Comparison of ENCODE assay signal across 21 cellular contexts in genomic region chr6:12297363-12298016, GRCh38. TPM values are rescaled to one million over a fixed set of nuclear protein-coding genes. Genes with fewer than 3 reads are reported as not detected.
A peak's percentile ranks its signal among the peaks of the same experiment; 100 is the strongest.
DNase-seq lines count a peak whose midpoint lies in the region; ATAC-seq, FAIRE-seq and TF ChIP-seq lines count a peak whose summit lies in the region.
"Had no signal": no experiment of that assay in that cellular context is flagged by ENCODE, and none has a peak within 500 bp of the region (broad histone marks: within the 10 kb centered on the region; RNA-seq: fewer than 3 reads in every experiment).

No MANE protein-coding gene starts in this region.

- TF ChIP-seq POLR2A in GM12878 (IDR thresholded peaks at IDR 0.05; ENCODE audit: low read depth, low read length), result no peak

- no peak for TF ChIP-seq RAD21 in GM12878 (IDR thresholded peaks at IDR 0.05; ENCODE audit: insufficient read depth, low read depth, low read length)

- no peak for TF ChIP-seq CTCF in 22Rv1 (IDR thresholded peaks at IDR 0.05)
- no peak for TF ChIP-seq CTCF in GM12878 (IDR thresholded peaks at IDR 0.05 in 2 of 3, conservative IDR thresholded peaks at IDR 0.05 in 1 of 3; ENCODE audit: control insufficient read depth in 2 of 3, extremely low read depth in 1 of 3, insufficient read depth in 1 of 3, low read depth in 3 of 3, low read length in 3 of 3)
- peak; percentile 3 for TF ChIP-seq CTCF in hepatocyte (IDR thresholded peaks at IDR 0.05; ENCODE audit: poor library complexity)

- DNase-seq in EH (ENCODE audit: low read depth) (peak; percentile 19), GM12878 (ENCODE audit: low read depth, low spot score) (no peak), hepatocyte (ENCODE audit: low spot score) (no peak), activated gamma-delta T cell treated with Interleukin-2 at 50 U/mL for 16 hours (no peak), HT-29 (ENCODE audit: low spot score) (no peak), D341Med (ENCODE audit: low spot score) (no peak), right cardiac atrium (no peak)
- DNase-seq: CD8-positive, alpha-beta T cell; DMS79; HCEC 1CT; NCI-H1417; NCI-H187; NCI-H345; NCI-H524 treated with DMSO at 0.1 percent for 48 hours; PC-3 had no signal

- 40% methylated on average over 3 of the region's 3 CpGs for WGBS in GM12878 (ENCODE audit: insufficient coverage, insufficient replicate concordance, low lambda C conversion rate, missing lambda C conversion rate)
- 86% methylated on average over 3 of the region's 3 CpGs for WGBS in hepatocyte (ENCODE audit: low lambda C conversion rate, missing lambda C conversion rate)
- 79% methylated on average over 3 of the region's 3 CpGs for WGBS in right cardiac atrium

- POLR2A ChIA-PET in GM12878 (lab: Charles Lee), result interaction anchor here (1.2 kb wide), 1 partner anchor 8 kb away, joined by 3 read pairs; the partner anchor contains the start of gene EDN1

- BruUV-seq in GM12878 (replicated peaks; lab: Mats Ljungman, UMichigan), result no TSS peak

- FAIRE-seq in GM12878 (lab: Jason Lieb, UNC), result no peak

- CTCF ChIA-PET in GM12878 (lab: Yijun Ruan, JAX), result interaction anchor here (1.1 to 9.2 kb wide), 7 partner anchors 15 to 305 kb away, joined by 3 to 64 read pairs (median 9); no protein-coding TSS in a partner anchor

- H3K4me3 ChIP-seq in GM12878, result no peak overlapping the region
- H3K4me3 ChIP-seq in hepatocyte, result no peak overlapping the region
- H3K4me3 ChIP-seq in right cardiac atrium (ENCODE audit: low read length), result no peak overlapping the region
- H3K4me3 ChIP-seq: BLaER1 treated with 17β-estradiol and CSF1 and Interleukin-3, amounts not matched to agents 10 nM and 100 nM; GM23338 had no signal

- H3K27me3 ChIP-seq in GM12878 (replicated peaks in 1 of 2; ENCODE audit: control insufficient read depth in 2 of 2, insufficient read depth in 2 of 2, low read length in 1 of 2) (no peaks in the 10 kb centered on the region), hepatocyte (no peaks in the 10 kb centered on the region), right cardiac atrium (ENCODE audit: control insufficient read depth, insufficient read depth) (no peaks in the 10 kb centered on the region)

- no peaks in the 10 kb centered on the region for H3K9me3 ChIP-seq in GM12878 (replicated peaks; ENCODE audit: control insufficient read depth, insufficient read depth, low read length)
- H3K9me3 ChIP-seq in hepatocyte (ENCODE audit: low read depth), result no peaks in the 10 kb centered on the region
- no peaks in the 10 kb centered on the region for H3K9me3 ChIP-seq in right cardiac atrium (ENCODE audit: control insufficient read depth, low read length)
- H3K9me3 ChIP-seq: BLaER1 treated with 17β-estradiol and CSF1 and Interleukin-3, amounts not matched to agents 10 nM and 100 nM had no signal

- H2AFZ ChIP-seq in GM12878 (ENCODE audit: control insufficient read depth, low read depth, low read length) (no peak overlapping the region), hepatocyte (no peak overlapping the region)
- H2AFZ ChIP-seq: GM23338 had no signal

- SMC1A ChIA-PET in GM12878 (lab: Charles Lee; ENCODE audit: uncharacterized antibody, unreplicated experiment), result interaction anchor here (0.7 to 8.2 kb wide), 16 partner anchors 9 to 641 kb away, joined by 3 to 70 read pairs (median 5); no protein-coding TSS in a partner anchor

- H3K4me2 ChIP-seq in GM12878 (ENCODE audit: control insufficient read depth, insufficient read depth) (no peak overlapping the region), hepatocyte (no peak overlapping the region)
- H3K4me2 ChIP-seq: BLaER1 treated with 17β-estradiol and CSF1 and Interleukin-3, amounts not matched to agents 10 nM and 100 nM; GM23338; KMS-11 had no signal

- H3K36me3 ChIP-seq in GM12878 (ENCODE audit: control insufficient read depth in 2 of 2, insufficient read depth in 2 of 2, low read length in 1 of 2), result no peaks in the 10 kb centered on the region
- H3K36me3 ChIP-seq in hepatocyte (replicated peaks; ENCODE audit: insufficient read depth, low read depth), result no peaks in the 10 kb centered on the region

- H3K9ac ChIP-seq in GM12878 (ENCODE audit: control insufficient read depth, insufficient read depth, low read length), result no peak overlapping the region
- H3K9ac ChIP-seq: BLaER1 treated with 17β-estradiol and CSF1 and Interleukin-3, amounts not matched to agents 10 nM and 100 nM; KMS-11 had no signal

- RAD21 ChIA-PET in GM12878 (lab: Charles Lee; ENCODE audit: unreplicated experiment), result interaction anchor here (0.9 to 3.2 kb wide), 7 partner anchors 38 to 300 kb away, joined by 3 to 14 read pairs (median 5); no protein-coding TSS in a partner anchor

- H3K4me1 ChIP-seq in GM12878 (ENCODE audit: control insufficient read depth, insufficient read depth, low read length) (0 out of 2 replicates have a peak, but pooled peaks cover 2% of the 10 kb centered on the region), hepatocyte (ENCODE audit: insufficient read depth) (peaks cover 4% of the 10 kb centered on the region), right cardiac atrium (ENCODE audit: control insufficient read depth, insufficient read depth, low read length) (peaks cover 4% of the 10 kb centered on the region)

- ATAC-seq in GM12878 (peak; percentile 46), right cardiac atrium (no peak)
- ATAC-seq: CD8-positive, alpha-beta T cell; GM23338; PC-3 had no signal

- H4K20me1 ChIP-seq in GM12878 (ENCODE audit: control insufficient read depth, insufficient read depth) (no peaks in the 10 kb centered on the region), hepatocyte (ENCODE audit: insufficient read depth, poor library complexity, severe bottlenecking) (no peaks in the 10 kb centered on the region)
- H4K20me1 ChIP-seq: BLaER1 treated with 17β-estradiol and CSF1 and Interleukin-3, amounts not matched to agents 10 nM and 100 nM had no signal

- H3K79me2 ChIP-seq in GM12878 (ENCODE audit: control insufficient read depth, insufficient read depth, low read length), result peaks cover 2% of the 10 kb centered on the region
- peaks cover 6% of the 10 kb centered on the region for H3K79me2 ChIP-seq in hepatocyte

- TF ChIP-seq EP300 in GM12878 (IDR thresholded peaks at IDR 0.05; ENCODE audit: borderline replicate concordance in 1 of 2, control insufficient read depth in 1 of 2, low read depth in 2 of 2, low read length in 2 of 2), result no peak

- no peaks in the 10 kb centered on the region for H3K9me2 ChIP-seq in hepatocyte (replicated peaks; ENCODE audit: insufficient read depth)

- in situ Hi-C loops in GM12878 (cut with MboI), result loop anchor here (5.0 kb wide), 1 partner anchor 300 kb away; no protein-coding TSS in a partner anchor

- intact Hi-C loops in GM12878 (cut with micrococcal nuclease; ENCODE audit: unreplicated experiment), result no loop called here
- intact Hi-C loops in right cardiac atrium (cut with DNase I), result loop anchor here in 2 of 4 donors (10.0 kb wide), 1 partner anchor 307 kb away; no protein-coding TSS in a partner anchor

- H3K27ac ChIP-seq in 22Rv1 (peak overlapping the region; percentile 99), GM12878 (ENCODE audit: control insufficient read depth, insufficient read depth) (no peak overlapping the region), hepatocyte (peak overlapping the region; percentile 74), right cardiac atrium (ENCODE audit: low read length) (no peak overlapping the region)
- H3K27ac ChIP-seq: BLaER1 treated with 17β-estradiol and CSF1 and Interleukin-3, amounts not matched to agents 10 nM and 100 nM; KMS-11; RWPE1 had no signal

TF ChIP-seq in GM12878, 131 proteins besides CTCF, POLR2A, EP300 and RAD21:
- no peak for TF ChIP-seq TCF12 (IDR thresholded peaks at IDR 0.05; ENCODE audit: low read depth, low read length)
- peak; percentile 50; the same call in 1 of the 2 replicates for TF ChIP-seq SPI1 (IDR thresholded peaks at IDR 0.05; ENCODE audit: borderline replicate concordance, insufficient read depth, low read depth, low read length)

RNA-seq across cellular contexts. Expression of gene EDN1, which starts 7.3 kb away (rescaled TPM):
- total RNA-seq in GM12878 (2013; cell fraction: nucleolus; rRNA removed), result 2.9 and 3.6 TPM in 2 replicates
- total RNA-seq in GM12878 (2014; rRNA removed) (2.3 and 3.7 TPM in 2 replicates), GM12878 (2014; rRNA removed; fragmentation: Illumina TruSeq; extraction: Trizol) (4.1 and 4.2 TPM in 2 replicates), GM12878 (2021) (3.0 and 3.5 TPM in 2 replicates), hepatocyte (25.0 and 26.7 TPM in 2 replicates), right cardiac atrium (1 to 10 TPM; 1.3 to 5.8 (median 2.0) TPM)
- 0.96 TPM for polyA plus RNA-seq in GM12878 (2011; ENCODE audit: low read depth)
- polyA plus RNA-seq in GM12878 (2011; rRNA removed) (6.6 and 9.6 TPM in 2 replicates), GM12878 (2014; fragmentation: Illumina TruSeq; extraction: Trizol) (4.9 and 5.3 TPM in 2 replicates), GM12878 (2014; fragmentation: Nextera tagmentation; extraction: Ambion mirVana) (1 to 10 TPM; 2.0 to 2.5 TPM), GM12878 (2014; rRNA removed) (2.5 and 2.6 TPM in 2 replicates), GM12878 (2016; fragmentation: Nextera tagmentation; extraction: Ambion mirVana) (1 to 10 TPM; 2.9 to 3.4 TPM), hepatocyte (40.7 and 41.8 TPM in 2 replicates), right cardiac atrium (4.2 TPM)
- polyA plus RNA-seq in GM12878 (2011; cell fraction: cytosol; rRNA removed), result 4.1 and 5.9 TPM in 2 replicates
- 9.2 and 10.0 TPM in 2 replicates for polyA plus RNA-seq in GM12878 (2011; cell fraction: nucleus; rRNA removed)
- 1.3 and 1.5 TPM in 2 replicates for polyA plus RNA-seq in GM12878 (2012)
- 4.6 and 6.6 TPM in 2 replicates for polyA minus RNA-seq in GM12878 (2011; rRNA and poly(A)+ RNA removed)
- 2.3 and 4.1 TPM in 2 replicates for polyA minus RNA-seq in GM12878 (2011; cell fraction: cytosol; rRNA and poly(A)+ RNA removed)
- 3.9 and 5.5 TPM in 2 replicates for polyA minus RNA-seq in GM12878 (2011; cell fraction: nucleus; rRNA and poly(A)+ RNA removed)
- 37.0 and 43.2 TPM in 2 replicates for total RNA-seq in HT-29 (2014; rRNA removed; shearing (Covaris generic))
- total RNA-seq: A673 had no signal

Comparison
In these comparisons a context has a peak if more than half of its experiments do, and no peak if none do; other contexts are left out.
1. H3K27ac ChIP-seq: peak in 22Rv1 (single experiment) and hepatocyte (single experiment); none in GM12878 (single experiment) and right cardiac atrium (single experiment).